In genomic region chr4:8105303-8106100, GRCh38 we compare ENCODE assay signal across 16 cellular contexts.
"Had no signal": no experiment of that assay in that cellular context is flagged by ENCODE, and none has a peak within 500 bp of the region (broad histone marks: within the 10 kb centered on the region; RNA-seq: fewer than 3 reads in every experiment).

No MANE protein-coding gene starts in this region.

- ATAC-seq: activated naive CD8-positive, alpha-beta T cell treated with anti-CD3 and anti-CD28 coated beads, Interleukin-2, amount 50 U/mL, for 24 hours; activated T-helper 17 cell treated with anti-CD3 and anti-CD28 coated beads, Interleukin-2, amount 50 U/mL, for 72 hours; foreskin keratinocyte; stimulated activated memory B cell treated with anti-CD40 and anti-IgM and Interleukin-4, amounts not matched to agents 10 μg/mL and 1 μg/mL and 100 μg/mL, for 72 hours had no signal

- DNase-seq: activated CD4-positive, alpha-beta T cell treated with anti-CD3 and anti-CD28 coated beads for 1 hour; activated CD4-positive, alpha-beta T cell treated with anti-CD3 and anti-CD28 coated beads, Interleukin-2, amount 50 U/mL, for 4 hours; activated naive CD4-positive, alpha-beta T cell treated with anti-CD3 and anti-CD28 coated beads for 36 hours; activated naive CD8-positive, alpha-beta T cell treated with anti-CD3 and anti-CD28 coated beads, Interleukin-2, amount 50 U/mL, for 24 hours; activated T-cell treated with anti-CD3 and anti-CD28 coated beads for 4 hours; aorta; effector memory CD4-positive, alpha-beta T cell; foreskin keratinocyte; head of caudate nucleus; mesendoderm; ovary; T-helper 9 cell; thyroid gland had no signal

- H3K4me1 ChIP-seq: breast epithelium, foreskin keratinocyte, thyroid gland had no signal

- H3K4me3 ChIP-seq: breast epithelium, ovary, thyroid gland had no signal

- H3K9me3 ChIP-seq: ovary, thyroid gland had no signal

- H3K27me3 ChIP-seq: breast epithelium, ovary, thyroid gland had no signal

- H3K36me3 ChIP-seq: breast epithelium, ovary, thyroid gland had no signal

- H3K27ac ChIP-seq: breast epithelium, foreskin keratinocyte, ovary, thyroid gland had no signal
